Comparison of ENCODE assay signal across 10 cellular contexts in genomic region chr19:920051-920857, GRCh38. TPM values are rescaled to one million over a fixed set of nuclear protein-coding genes. Genes with fewer than 3 reads are reported as not detected.
DNase-seq lines count a peak whose midpoint lies in the region; FAIRE-seq and TF ChIP-seq lines count a peak whose summit lies in the region.
"Had no signal": no experiment of that assay in that cellular context is flagged by ENCODE, and none has a peak within 500 bp of the region (broad histone marks: within the 10 kb centered on the region; RNA-seq: fewer than 3 reads in every experiment).

No MANE protein-coding gene starts in this region.

- intact Hi-C loops in lower leg skin (cut with DNase I; ENCODE audit: low total_unique reads), result loop anchor here (2.0 kb wide), 1 partner anchor 61 kb away; the partner anchor contains the start of gene CFD

- DNase-seq in GM12891 (ENCODE audit: insufficient read length, low spot score), result no peak
- peak; percentile 86 for DNase-seq in NCI-H146 (lab: John Stamatoyannopoulos, UW)
- peak; percentile 42 for DNase-seq in activated CD8-positive, alpha-beta memory T cell treated with anti-CD3 and anti-CD28 coated beads, Interleukin-2, amount 50 U/mL, for 1 hour (ENCODE audit: extremely low read depth)
- peak; percentile 30 for DNase-seq in fibroblast of pulmonary artery (ENCODE audit: low read depth)
- peak; percentile 76 for DNase-seq in stimulated activated CD8-positive, alpha-beta memory T cell treated with anti-CD3 and anti-CD28 coated beads, Interleukin-4, amount 100 ng/mL, for 48 hours
- no peak for DNase-seq in GDM1 (lab: John Stamatoyannopoulos, UW)
- no peak for DNase-seq in C1 segment of cervical spinal cord (lab: John Stamatoyannopoulos, UW)
- DNase-seq in lower leg skin (ENCODE audit: low spot score in 2 of 2), result no peak

- no peak overlapping the region for H3K4me3 ChIP-seq in fibroblast of pulmonary artery (replicated peaks; ENCODE audit: low read depth, low read length)
- no peak overlapping the region for H3K4me3 ChIP-seq in lower leg skin (ENCODE audit: low read depth, poor library complexity, severe bottlenecking)
- H3K4me3 ChIP-seq: SJSA1 had no signal

- TF ChIP-seq CTCF in fibroblast of pulmonary artery (IDR thresholded peaks at IDR 0.05; ENCODE audit: low read length, missing control alignments), result no peak
- no peak for TF ChIP-seq CTCF in lower leg skin (IDR thresholded peaks at IDR 0.05)

- no peak for TF ChIP-seq POLR2A in GM12891 (IDR thresholded peaks at IDR 0.05; ENCODE audit: low read depth, low read length)
- TF ChIP-seq POLR2A in lower leg skin (IDR thresholded peaks at IDR 0.05), result no peak

- FAIRE-seq in GM12891 (lab: Jason Lieb, UNC), result peak; percentile 90

- 0 to 1% methylated on average over 7 to 71 of the region's 84 CpGs for WGBS in lower leg skin, 2 donors

TF ChIP-seq in GM12891, 5 proteins besides CTCF, POLR2A, EP300 and RAD21:
- TF ChIP-seq TAF1 (IDR thresholded peaks at IDR 0.05; ENCODE audit: low read depth, low read length) (no peak), SPI1 (IDR thresholded peaks at IDR 0.05; ENCODE audit: low read depth, low read length) (no peak), POLR2AphosphoS5 (IDR thresholded peaks at IDR 0.05; ENCODE audit: low read depth, low read length) (no peak), POU2F2 (IDR thresholded peaks at IDR 0.05; ENCODE audit: low read depth, low read length) (no peak), PAX5 (IDR thresholded peaks at IDR 0.05; ENCODE audit: insufficient read depth, low read length, severe bottlenecking) (no peak)

RNA-seq across cellular contexts. Expression of gene KISS1R, which starts 3.1 kb away (rescaled TPM):
- polyA plus RNA-seq in GM12891 (2012; ENCODE audit: low read depth, missing spikeins), result 0.63 TPM
- 1 to 10 TPM in 1 of 4 donors, under 1 TPM in 1, not detected in 2; 0.88 to 3.5 TPM for total RNA-seq in lower leg skin
- total RNA-seq: renal cortical epithelial cell, SJSA1 had no signal

RNA-seq across cellular contexts. Expression of gene ARID3A, which starts 5.6 kb away (rescaled TPM):
- 24.1 TPM for polyA plus RNA-seq in GM12891 (2012; ENCODE audit: low read depth, missing spikeins)
- total RNA-seq in lower leg skin, result 1 to 10 TPM; 1.8 to 9.4 (median 5.6) TPM

RNA-seq across cellular contexts. Expression of gene R3HDM4, which starts 7.2 kb away (rescaled TPM):
- 35.8 TPM for polyA plus RNA-seq in GM12891 (2012; ENCODE audit: low read depth, missing spikeins)
- 10 to 100 TPM; 58.1 to 75.6 (median 65.8) TPM for total RNA-seq in lower leg skin

RNA-seq across cellular contexts. Expression of gene RNU6-9, which starts 27.0 kb away (rescaled TPM):
- polyA plus RNA-seq in GM12891 (2012; ENCODE audit: low read depth, missing spikeins), result not detected
- total RNA-seq in lower leg skin, result not detected
- total RNA-seq: renal cortical epithelial cell, SJSA1 had no signal

RNA-seq across cellular contexts. Expression of gene MED16, which starts 27.3 kb away (rescaled TPM):
- polyA plus RNA-seq in GM12891 (2012; ENCODE audit: low read depth, missing spikeins), result 25.2 TPM
- total RNA-seq in lower leg skin, result 10 to 100 TPM; 41.7 to 62.3 (median 45.5) TPM

Comparison
In these comparisons a context has a peak if more than half of its experiments do, and no peak if none do; other contexts are left out.
1. DNase-seq: peak in NCI-H146 (single experiment), activated CD8-positive, alpha-beta memory T cell treated with anti-CD3 and anti-CD28 coated beads, Interleukin-2, amount 50 U/mL, for 1 hour (single experiment), fibroblast of pulmonary artery (single experiment) and stimulated activated CD8-positive, alpha-beta memory T cell treated with anti-CD3 and anti-CD28 coated beads, Interleukin-4, amount 100 ng/mL, for 48 hours (single experiment); none in GM12891 (single experiment), GDM1 (single experiment), C1 segment of cervical spinal cord (0 of 14) and lower leg skin (0 of 2).